ENCODE assay signal across 29 cellular contexts in genomic region chr2:219605607-219605954, GRCh38. TPM values are rescaled to one million over a fixed set of nuclear protein-coding genes. Genes with fewer than 3 reads are reported as not detected.
"Had no signal": no experiment of that assay in that cellular context is flagged by ENCODE, and none has a peak within 500 bp of the region (broad histone marks: within the 10 kb centered on the region; RNA-seq: fewer than 3 reads in every experiment).

No MANE protein-coding gene starts in this region.

- H3K27me3 ChIP-seq: SJCRH30 had no signal

- H3K9me3 Mint-ChIP-seq: activated CD4-positive, alpha-beta T cell treated with anti-CD3 and anti-CD28 coated beads, Interleukin-2, amount 10 ng/mL, durations not matched to agents 24 days and 14 days; activated CD8-positive, alpha-beta T cell treated with anti-CD3 and anti-CD28 coated beads for 36 hours; activated naive CD4-positive, alpha-beta T cell treated with anti-CD3 and anti-CD28 coated beads, Interleukin-2, amount 10 ng/mL, durations not matched to agents 7 days and 5 days; activated naive CD8-positive, alpha-beta T cell treated with anti-CD3 and anti-CD28 coated beads, Interleukin-2, amount 50 U/mL, for 24 hours; activated T-cell treated with anti-CD3 and anti-CD28 coated beads, Interleukin-2, amount 50 U/mL, for 24 hours; brain; T-helper 1 cell treated with Interleukin-12 subunit alpha and Interleukin-12 subunit beta and Interleukin-4 antibody, amounts not matched to agents 30 μg/mL and 1 μg/mL, for 36 hours; T-helper 2 cell treated with Interferon-gamma antibody and Interleukin-4, amounts not matched to agents 5 μg/mL and 100 μg/mL, for 36 hours had no signal

- H3K4me3 ChIP-seq: SJCRH30, SK-N-MC had no signal

- H3K4me3 Mint-ChIP-seq: activated CD4-positive, alpha-beta T cell treated with anti-CD3 and anti-CD28 coated beads, Interleukin-2, amount 10 ng/mL, durations not matched to agents 24 days and 14 days; activated CD8-positive, alpha-beta T cell treated with anti-CD3 and anti-CD28 coated beads for 36 hours; activated naive CD4-positive, alpha-beta T cell treated with anti-CD3 and anti-CD28 coated beads, Interleukin-2, amount 10 ng/mL, durations not matched to agents 7 days and 5 days; activated naive CD8-positive, alpha-beta T cell; activated naive CD8-positive, alpha-beta T cell treated with anti-CD3 and anti-CD28 coated beads, Interleukin-2, amount 50 U/mL, for 24 hours; activated T-cell treated with anti-CD3 and anti-CD28 coated beads, Interleukin-2, amount 50 U/mL, for 24 hours; brain; T-helper 1 cell treated with Interleukin-12 subunit alpha and Interleukin-12 subunit beta and Interleukin-4 antibody, amounts not matched to agents 30 μg/mL and 1 μg/mL, for 36 hours; T-helper 2 cell treated with Interferon-gamma antibody and Interleukin-4, amounts not matched to agents 5 μg/mL and 100 μg/mL, for 36 hours had no signal

- H3K27me3 Mint-ChIP-seq: activated CD4-positive, alpha-beta T cell treated with anti-CD3 and anti-CD28 coated beads, Interleukin-2, amount 10 ng/mL, durations not matched to agents 24 days and 14 days; activated CD8-positive, alpha-beta T cell treated with anti-CD3 and anti-CD28 coated beads for 36 hours; activated naive CD4-positive, alpha-beta T cell treated with anti-CD3 and anti-CD28 coated beads, Interleukin-2, amount 10 ng/mL, durations not matched to agents 7 days and 5 days; activated naive CD8-positive, alpha-beta T cell; activated naive CD8-positive, alpha-beta T cell treated with anti-CD3 and anti-CD28 coated beads, Interleukin-2, amount 50 U/mL, for 24 hours; activated T-cell treated with anti-CD3 and anti-CD28 coated beads, Interleukin-2, amount 50 U/mL, for 24 hours had no signal

- H3K4me1 Mint-ChIP-seq: brain had no signal

- ATAC-seq: activated CD8-positive, alpha-beta T cell treated with anti-CD3 and anti-CD28 coated beads for 36 hours; activated naive CD8-positive, alpha-beta T cell treated with anti-CD3 and anti-CD28 coated beads, Interleukin-2, amount 50 U/mL, for 24 hours; Panc1 had no signal

- H3K4me2 ChIP-seq: KMS-11 had no signal

- H3K36me3 ChIP-seq: SJCRH30 had no signal

- H3K9ac ChIP-seq: KMS-11 had no signal

- H3K4me1 ChIP-seq: SJCRH30 had no signal

- H3K9me3 ChIP-seq: SJCRH30 had no signal

- H3K27ac ChIP-seq: KMS-11, SJCRH30, SK-N-MC had no signal

- DNase-seq: activated CD4-positive, alpha-beta T cell treated with anti-CD3 and anti-CD28 coated beads, Interleukin-2, amount 10 ng/mL, durations not matched to agents 24 days and 14 days; activated CD4-positive, alpha-beta T cell treated with anti-CD3 and anti-CD28 coated beads, Interleukin-2, amount 50 U/mL, for 4 hours; activated CD8-positive, alpha-beta T cell treated with anti-CD3 and anti-CD28 coated beads for 36 hours; activated naive CD4-positive, alpha-beta T cell treated with anti-CD3 and anti-CD28 coated beads, Interleukin-2, amount 10 ng/mL, durations not matched to agents 7 days and 5 days; activated naive CD8-positive, alpha-beta T cell treated with anti-CD3 and anti-CD28 coated beads, Interleukin-2, amount 50 U/mL, for 24 hours; activated T-cell treated with anti-CD3 and anti-CD28 coated beads, Interleukin-2, amount 50 U/mL, for 24 hours; anterior cingulate cortex; caudate nucleus; NCI-H1105; NCI-H1417 treated with DMSO at 0.1 percent for 48 hours; NCI-H187 treated with DMSO at 0.1 percent for 48 hours; NCI-H2081; NCI-H2171 treated with DMSO at 0.1 percent for 48 hours; NCI-H2227 treated with DMSO at 0.1 percent for 48 hours; NCI-H446; NCI-H510A treated with DMSO at 0.1 percent for 48 hours; NCI-H526 treated with DMSO at 0.1 percent for 48 hours; NCI-H774; SHP77; SJCRH30 had no signal

- H3K27ac Mint-ChIP-seq: activated CD4-positive, alpha-beta T cell treated with anti-CD3 and anti-CD28 coated beads, Interleukin-2, amount 10 ng/mL, durations not matched to agents 24 days and 14 days; activated CD8-positive, alpha-beta T cell treated with anti-CD3 and anti-CD28 coated beads for 36 hours; activated naive CD4-positive, alpha-beta T cell treated with anti-CD3 and anti-CD28 coated beads, Interleukin-2, amount 10 ng/mL, durations not matched to agents 7 days and 5 days; activated naive CD8-positive, alpha-beta T cell; activated naive CD8-positive, alpha-beta T cell treated with anti-CD3 and anti-CD28 coated beads, Interleukin-2, amount 50 U/mL, for 24 hours; activated T-cell treated with anti-CD3 and anti-CD28 coated beads, Interleukin-2, amount 50 U/mL, for 24 hours; T-helper 1 cell treated with Interleukin-12 subunit alpha and Interleukin-12 subunit beta and Interleukin-4 antibody, amounts not matched to agents 30 μg/mL and 1 μg/mL, for 36 hours; T-helper 2 cell treated with Interferon-gamma antibody and Interleukin-4, amounts not matched to agents 5 μg/mL and 100 μg/mL, for 36 hours had no signal

RNA-seq across cellular contexts. Expression of gene SLC4A3, which starts 21.8 kb away (rescaled TPM):
- total RNA-seq: activated CD8-positive, alpha-beta T cell treated with anti-CD3 and anti-CD28 coated beads for 36 hours had no signal

RNA-seq across cellular contexts. Expression of gene INHA, which starts 33.5 kb away (rescaled TPM):
- total RNA-seq: activated CD4-positive, alpha-beta T cell treated with anti-CD3 and anti-CD28 coated beads, Interleukin-2, amount 10 ng/mL, durations not matched to agents 24 days and 14 days; activated CD8-positive, alpha-beta memory T cell treated with anti-CD3 and anti-CD28 coated beads for 36 hours; activated CD8-positive, alpha-beta T cell treated with anti-CD3 and anti-CD28 coated beads for 36 hours; LHCN-M2 had no signal
